13 cellular contexts compared by ENCODE assay signal in the genomic region with DNA sequence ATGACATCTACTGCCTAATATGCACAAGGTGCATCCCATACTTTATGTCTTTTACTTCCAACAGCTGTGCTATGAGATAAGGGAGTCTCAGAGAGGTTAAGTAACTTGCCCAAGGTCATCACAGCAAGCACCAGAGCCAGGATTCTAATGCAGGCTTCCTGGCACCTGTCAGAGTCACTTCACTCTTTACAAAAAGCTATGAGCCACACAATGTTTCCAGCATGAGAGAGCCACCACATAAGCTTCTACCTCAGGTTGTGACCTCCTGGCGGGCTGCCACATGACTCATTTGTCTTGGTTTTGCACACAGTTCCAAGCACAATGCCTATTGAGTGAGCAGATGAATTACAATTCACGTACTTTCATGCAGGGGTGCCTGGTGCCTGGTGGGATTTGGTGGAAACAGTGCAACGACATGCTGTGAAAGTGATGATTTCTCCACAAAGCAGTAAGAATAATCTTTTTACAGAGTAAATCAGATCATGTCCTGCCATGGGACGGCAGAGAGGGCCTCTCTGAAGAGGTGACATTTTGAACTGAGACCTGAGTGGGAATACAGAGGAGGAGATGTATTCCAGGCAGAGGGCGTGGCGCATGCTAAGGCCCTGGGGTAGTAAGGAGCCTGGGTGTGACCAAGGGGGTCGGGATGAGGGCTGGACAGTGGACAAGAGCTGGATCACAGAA. TPM values are rescaled to one million over a fixed set of nuclear protein-coding genes. Genes with fewer than 3 reads are reported as not detected.
DNase-seq lines count a peak whose midpoint lies in the region; ATAC-seq and TF ChIP-seq lines count a peak whose summit lies in the region.
"Had no signal": no experiment of that assay in that cellular context is flagged by ENCODE, and none has a peak within 500 bp of the region (broad histone marks: within the 10 kb centered on the region; RNA-seq: fewer than 3 reads in every experiment).

No MANE protein-coding gene starts in this region.

- H3K4me1 Mint-ChIP-seq in T-helper 17 cell = no peaks in the 10 kb centered on the region
- H3K4me1 Mint-ChIP-seq: immature natural killer cell had no signal

- H3K36me3 Mint-ChIP-seq in T-helper 17 cell (ENCODE audit: low read depth) = peaks cover 2% of the 10 kb centered on the region
- H3K36me3 Mint-ChIP-seq: immature natural killer cell had no signal

- H3K9me3 ChIP-seq in T-helper 17 cell (ENCODE audit: control insufficient read depth, low read length, poor library complexity, severe bottlenecking) = no peaks in the 10 kb centered on the region

- no peak overlapping the region for H3K27ac Mint-ChIP-seq in T-helper 17 cell
- H3K27ac Mint-ChIP-seq: dendritic cell treated with granulocyte-macrophage colony-stimulating factor and Interleukin-4, amounts not matched to agents 40 ng/mL and 50 ng/mL, for 4 days; immature natural killer cell had no signal

- no peak for TF ChIP-seq CTCF in choroid plexus epithelial cell (conservative IDR thresholded peaks at IDR 0.05; ENCODE audit: low read depth, low read length)

- ATAC-seq in GM21381 (IDR thresholded peaks at IDR 0.05; ENCODE audit: unreplicated experiment) (no peak), T-helper 17 cell (no peak)
- ATAC-seq: GM12878 had no signal

- H3K4me3 Mint-ChIP-seq in T-helper 17 cell = no peak overlapping the region
- H3K4me3 Mint-ChIP-seq: dendritic cell treated with granulocyte-macrophage colony-stimulating factor and Interleukin-4, amounts not matched to agents 40 ng/mL and 50 ng/mL, for 4 days; immature natural killer cell had no signal

- H3K4me3 ChIP-seq in choroid plexus epithelial cell (ENCODE audit: low read depth, low read length) = no peak overlapping the region
- H3K4me3 ChIP-seq: GM12878 had no signal

- peaks cover 62% of the 10 kb centered on the region for H3K27me3 Mint-ChIP-seq in T-helper 17 cell

- peak; percentile 80 for DNase-seq in activated CD4-positive, alpha-beta T cell treated with anti-CD3 and anti-CD28 coated beads for 48 hours
- DNase-seq in activated CD4-positive, alpha-beta T cell treated with anti-CD3 and anti-CD28 coated beads for 4 hours = no peak
- DNase-seq in NCI-H69 (lab: John Stamatoyannopoulos, UW) (peak; percentile 56), choroid plexus epithelial cell (ENCODE audit: low read depth) (peak; percentile 10), T-helper 17 cell (no peak), CD1c-positive myeloid dendritic cell (ENCODE audit: extremely low spot score) (no peak)
- DNase-seq in stimulated activated CD4-positive, alpha-beta T cell treated with anti-CD3 and anti-CD28 coated beads, Interleukin-2, amount 100 ng/mL, for 48 hours = peak; percentile 6 to 45
- DNase-seq: activated CD4-positive, CD25-positive, alpha-beta regulatory T cell treated with anti-CD3 and anti-CD28 coated beads, Interleukin-2, amount 50 U/mL, for 72 hours; immature natural killer cell had no signal

RNA-seq across cellular contexts. Expression of a gene that starts 53.2 kb away (rescaled TPM):
- total RNA-seq in T-helper 17 cell = not detected
- total RNA-seq: GM12878, omental fat pad had no signal

Comparison
In these comparisons a context has a peak if more than half of its experiments do, and no peak if none do; other contexts are left out.
1. DNase-seq: peak in activated CD4-positive, alpha-beta T cell treated with anti-CD3 and anti-CD28 coated beads for 48 hours (single experiment), NCI-H69 (single experiment), choroid plexus epithelial cell (single experiment) and stimulated activated CD4-positive, alpha-beta T cell treated with anti-CD3 and anti-CD28 coated beads, Interleukin-2, amount 100 ng/mL, for 48 hours (2 of 2); none in activated CD4-positive, alpha-beta T cell treated with anti-CD3 and anti-CD28 coated beads for 4 hours (0 of 2), T-helper 17 cell (0 of 3) and CD1c-positive myeloid dendritic cell (single experiment).